ENCODE assay signal across 24 cellular contexts in the genomic region with DNA sequence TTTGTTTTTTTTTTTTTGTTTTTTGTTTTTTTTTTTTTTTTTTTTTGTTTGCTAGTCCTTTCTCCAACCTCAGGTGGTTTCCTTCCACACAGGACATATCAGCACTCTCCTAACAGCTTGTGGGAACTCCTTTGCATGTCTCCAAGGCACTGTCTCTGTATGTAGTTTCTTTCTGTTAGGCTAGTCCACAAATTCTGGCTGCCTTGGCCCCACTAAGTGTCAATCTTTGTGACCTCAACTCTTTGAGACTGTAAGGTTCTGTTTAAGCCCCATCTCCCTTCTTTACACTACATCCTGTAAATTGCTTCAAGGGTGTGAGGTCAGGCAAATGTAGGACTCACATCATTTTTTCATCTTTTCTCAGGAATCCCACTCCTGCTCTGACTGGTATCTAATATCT.
DNase-seq lines count a peak whose midpoint lies in the region; ATAC-seq and TF ChIP-seq lines count a peak whose summit lies in the region.
"Had no signal": no experiment of that assay in that cellular context is flagged by ENCODE, and none has a peak within 500 bp of the region (broad histone marks: within the 10 kb centered on the region; RNA-seq: fewer than 3 reads in every experiment).

No MANE protein-coding gene starts in this region.

- POLR2A ChIA-PET in activated CD8-positive, alpha-beta T cell treated with anti-CD3 and anti-CD28 coated beads, Interleukin-2, amount 10 ng/mL, durations not matched to agents 7 days and 5 days (lab: Charles Lee) = no interaction called here

- no peaks in the 10 kb centered on the region for H3K9me3 Mint-ChIP-seq in activated CD8-positive, alpha-beta T cell treated with anti-CD3 and anti-CD28 coated beads, Interleukin-2, amount 10 ng/mL, durations not matched to agents 7 days and 5 days (ENCODE audit: insufficient read depth)
- H3K9me3 Mint-ChIP-seq in effector memory CD8-positive, alpha-beta T cell = no peaks in the 10 kb centered on the region

- H3K4me3 Mint-ChIP-seq in activated CD8-positive, alpha-beta T cell treated with anti-CD3 and anti-CD28 coated beads, Interleukin-2, amount 10 ng/mL, durations not matched to agents 7 days and 5 days = no peak overlapping the region
- peak overlapping the region in 1 of 2 donors; percentile 23 for H3K4me3 Mint-ChIP-seq in effector memory CD8-positive, alpha-beta T cell

- no peaks in the 10 kb centered on the region for H3K27me3 Mint-ChIP-seq in activated CD8-positive, alpha-beta T cell treated with anti-CD3 and anti-CD28 coated beads, Interleukin-2, amount 10 ng/mL, durations not matched to agents 7 days and 5 days (ENCODE audit: low read depth)
- H3K27me3 Mint-ChIP-seq in effector memory CD8-positive, alpha-beta T cell = no peaks in the 10 kb centered on the region

- no peak overlapping the region for H3K4me3 ChIP-seq in GM12865 (ENCODE audit: low read depth, low read length)
- H3K4me3 ChIP-seq: GM23248, heart right ventricle, lung, ovary, spleen had no signal

- H3K27ac Mint-ChIP-seq in activated CD8-positive, alpha-beta T cell treated with anti-CD3 and anti-CD28 coated beads, Interleukin-2, amount 10 ng/mL, durations not matched to agents 7 days and 5 days = peak overlapping the region; percentile 51
- peak overlapping the region; percentile 33 to 57 for H3K27ac Mint-ChIP-seq in effector memory CD8-positive, alpha-beta T cell

- CTCF ChIA-PET in activated CD8-positive, alpha-beta T cell treated with anti-CD3 and anti-CD28 coated beads, Interleukin-2, amount 10 ng/mL, durations not matched to agents 7 days and 5 days (lab: Charles Lee) = no interaction called here

- peak; percentile 24 for ATAC-seq in GM19324 (IDR thresholded peaks at IDR 0.05; ENCODE audit: low FRiP score, unreplicated experiment)
- peak; percentile 69 for ATAC-seq in activated CD8-positive, alpha-beta T cell treated with anti-CD3 and anti-CD28 coated beads, Interleukin-2, amount 10 ng/mL, durations not matched to agents 7 days and 5 days
- peak; percentile 43 for ATAC-seq in effector memory CD8-positive, alpha-beta T cell (replicated peaks)
- ATAC-seq in GM21360 (IDR thresholded peaks at IDR 0.05; ENCODE audit: unreplicated experiment) = no peak
- ATAC-seq: foreskin keratinocyte, heart right ventricle had no signal

- TF ChIP-seq CTCF in GM12865 (IDR thresholded peaks at IDR 0.05; ENCODE audit: insufficient read depth, low read depth, low read length, missing control alignments) = no peak

- H3K4me1 Mint-ChIP-seq in activated CD8-positive, alpha-beta T cell treated with anti-CD3 and anti-CD28 coated beads, Interleukin-2, amount 10 ng/mL, durations not matched to agents 7 days and 5 days (ENCODE audit: low read depth) = peaks cover 30% of the 10 kb centered on the region
- H3K4me1 Mint-ChIP-seq in effector memory CD8-positive, alpha-beta T cell (ENCODE audit: low read depth in 2 of 2) = peaks cover 34 to 71% of the 10 kb centered on the region in 2 donors

- H3K36me3 Mint-ChIP-seq in activated CD8-positive, alpha-beta T cell treated with anti-CD3 and anti-CD28 coated beads, Interleukin-2, amount 10 ng/mL, durations not matched to agents 7 days and 5 days (ENCODE audit: low read depth) = peaks cover under 1% of the 10 kb centered on the region
- H3K36me3 Mint-ChIP-seq in effector memory CD8-positive, alpha-beta T cell (ENCODE audit: insufficient read depth) = no peaks in the 10 kb centered on the region

- DNase-seq in GM12865 (ENCODE audit: low read depth) = peak; percentile 35
- no peak for DNase-seq in activated CD8-positive, alpha-beta T cell treated with anti-CD3 and anti-CD28 coated beads, Interleukin-2, amount 10 ng/mL, durations not matched to agents 7 days and 5 days
- no peak for DNase-seq in effector memory CD8-positive, alpha-beta T cell
- no peak for DNase-seq in NCI-H345 (lab: John Stamatoyannopoulos, UW)
- DNase-seq in stimulated activated CD4-positive, alpha-beta T cell treated with anti-CD3 and anti-CD28 coated beads, Interleukin-15, amount 100 ng/mL, for 24 hours = no peak
- DNase-seq: activated CD4-positive, CD25-positive, alpha-beta regulatory T cell treated with anti-CD3 and anti-CD28 coated beads, Interleukin-2, amount 50 U/mL, for 72 hours; activated gamma-delta T cell; C1 segment of cervical spinal cord; Calu3; cortex of kidney; DND-41; foreskin keratinocyte; GM23248; heart right ventricle; NCI-H1417 treated with DMSO at 0.1 percent for 48 hours; NCI-H2081; NCI-H2227 treated with DMSO at 0.1 percent for 48 hours; ovary; RPMI8226; spleen; stimulated activated CD4-positive, alpha-beta T cell treated with anti-CD3 and anti-CD28 coated beads, Interleukin-2, amount 100 ng/mL, for 48 hours had no signal
